4 cellular contexts compared by ENCODE assay signal in genomic region chr22:25708430-25708829, GRCh38. TPM values are rescaled to one million over a fixed set of nuclear protein-coding genes. Genes with fewer than 3 reads are reported as not detected.
"Had no signal": no experiment of that assay in that cellular context is flagged by ENCODE, and none has a peak within 500 bp of the region (broad histone marks: within the 10 kb centered on the region; RNA-seq: fewer than 3 reads in every experiment).

No MANE protein-coding gene starts in this region.

RNA-seq across cellular contexts. Expression of gene MYO18B, which starts 33.6 kb away (rescaled TPM):
- total RNA-seq: endothelial cell of umbilical vein, epithelial cell of proximal tubule, kidney epithelial cell had no signal
- polyA plus RNA-seq: mammary epithelial cell had no signal
